13 cellular contexts compared by ENCODE assay signal in genomic region chr19:17236831-17237543, GRCh38. TPM values are rescaled to one million over a fixed set of nuclear protein-coding genes. Genes with fewer than 3 reads are reported as not detected.
DNase-seq lines count a peak whose midpoint lies in the region; ATAC-seq, FAIRE-seq and TF ChIP-seq lines count a peak whose summit lies in the region.
"Had no signal": no experiment of that assay in that cellular context is flagged by ENCODE, and none has a peak within 500 bp of the region (broad histone marks: within the 10 kb centered on the region; RNA-seq: fewer than 3 reads in every experiment).

No MANE protein-coding gene starts in this region.

- 73 to 82% methylated on average over 18 of the region's 18 CpGs for WGBS in body of pancreas, 2 donors

- H3K27me3 Mint-ChIP-seq in CD4-positive, alpha-beta memory T cell = no peaks in the 10 kb centered on the region
- peaks cover 2% of the 10 kb centered on the region for H3K27me3 Mint-ChIP-seq in HFFc6 (ENCODE audit: insufficient read depth)
- H3K27me3 Mint-ChIP-seq in neural progenitor cell (ENCODE audit: insufficient read depth, low read depth) = peaks cover 5% of the 10 kb centered on the region

- H3K4me3 Mint-ChIP-seq in CD4-positive, alpha-beta memory T cell = peak overlapping the region in 4 of 8 donors; percentile 33 to 54 (median 46)
- H3K4me3 Mint-ChIP-seq in HFFc6 (no peak overlapping the region), neural progenitor cell (peak overlapping the region; percentile 72)

- H3K36me3 Mint-ChIP-seq in CD4-positive, alpha-beta memory T cell = peaks cover 0 to 5% of the 10 kb centered on the region in 2 donors
- H3K36me3 Mint-ChIP-seq in HFFc6 (ENCODE audit: low read depth) (peaks cover 12% of the 10 kb centered on the region), neural progenitor cell (peaks cover 13% of the 10 kb centered on the region)

- no peak for TF ChIP-seq CTCF in HFFc6 (IDR thresholded peaks at IDR 0.05)
- no peak for TF ChIP-seq CTCF in body of pancreas (IDR thresholded peaks at IDR 0.05)
- no peak for TF ChIP-seq CTCF in neural progenitor cell (IDR thresholded peaks at IDR 0.05)

- H3K4me2 ChIP-seq in neural progenitor cell = no peak overlapping the region

- no peak for ATAC-seq in body of pancreas
- no peak for ATAC-seq in HG03108 (IDR thresholded peaks at IDR 0.05; ENCODE audit: unreplicated experiment)

- no peak overlapping the region for H3K4me3 ChIP-seq in CD4-positive, alpha-beta memory T cell (ENCODE audit: low read length in 2 of 2)
- H3K4me3 ChIP-seq in body of pancreas (no peak overlapping the region), neural progenitor cell (no peak overlapping the region)
- H3K4me3 ChIP-seq: ovary had no signal

- peaks cover 49% of the 10 kb centered on the region for H4K20me1 ChIP-seq in neural progenitor cell (ENCODE audit: low read depth)

- DNase-seq in CD4-positive, alpha-beta memory T cell = no peak
- DNase-seq in HFFc6 (no peak), body of pancreas (no peak), neural progenitor cell (ENCODE audit: low spot score) (no peak), iPS-NIHi11 (ENCODE audit: low spot score) (no peak), GM12891 (ENCODE audit: insufficient read length, low spot score) (no peak)
- DNase-seq: activated CD8-positive, alpha-beta memory T cell treated with anti-CD3 and anti-CD28 coated beads for 24 hours; brain microvascular endothelial cell; stimulated activated CD4-positive, alpha-beta T cell treated with anti-CD3 and anti-CD28 coated beads, Interleukin-4, amount 100 ng/mL, for 24 hours had no signal

- POLR2A ChIA-PET in CD4-positive, alpha-beta memory T cell (lab: Charles Lee; ENCODE audit: partially characterized antibody) = interaction anchor here (0.5 to 4.1 kb wide), 4 partner anchors 10 to 62 kb away, joined by 3 to 53 read pairs (median 28); partner anchors contain the start of genes OCEL1 and USE1

- H3K9me3 ChIP-seq in CD4-positive, alpha-beta memory T cell (ENCODE audit: control insufficient read depth in 1 of 2, low read length in 2 of 2) = no peaks in the 10 kb centered on the region
- H3K9me3 ChIP-seq in body of pancreas (no peaks in the 10 kb centered on the region), neural progenitor cell (ENCODE audit: low read depth) (no peaks in the 10 kb centered on the region)
- H3K9me3 ChIP-seq: ovary had no signal

- H3K27ac ChIP-seq in CD4-positive, alpha-beta memory T cell (ENCODE audit: low read depth, low read length) = no peak overlapping the region
- H3K27ac ChIP-seq in body of pancreas = peak overlapping the region in 3 of 4 donors; percentile 51 to 68 (median 56)
- H3K27ac ChIP-seq in neural progenitor cell = no peak overlapping the region
- H3K27ac ChIP-seq: brain microvascular endothelial cell had no signal

- no peaks in the 10 kb centered on the region for H3K27me3 ChIP-seq in CD4-positive, alpha-beta memory T cell (ENCODE audit: insufficient read depth, low read length)
- H3K27me3 ChIP-seq in body of pancreas (no peaks in the 10 kb centered on the region), neural progenitor cell (no peaks in the 10 kb centered on the region)
- H3K27me3 ChIP-seq: brain microvascular endothelial cell, ovary had no signal

- H3K27ac Mint-ChIP-seq in CD4-positive, alpha-beta memory T cell = peak overlapping the region in 5 of 7 donors; percentile 22 to 70 (median 35)
- H3K27ac Mint-ChIP-seq in HFFc6 (0 out of 2 replicates have a peak overlapping the region, but pooled peaks have one; percentile 60), neural progenitor cell (no peak overlapping the region)

- H3K4me1 ChIP-seq in CD4-positive, alpha-beta memory T cell (ENCODE audit: insufficient read depth, low read length) = peaks cover 20% of the 10 kb centered on the region
- H3K4me1 ChIP-seq in body of pancreas (peaks cover 62% of the 10 kb centered on the region), neural progenitor cell (peaks cover 17% of the 10 kb centered on the region)

- peaks cover 52% of the 10 kb centered on the region for H3K79me2 ChIP-seq in neural progenitor cell (ENCODE audit: low read depth)

- peaks cover 2 to 27% (median 6%) of the 10 kb centered on the region in 4 donors for H3K4me1 Mint-ChIP-seq in CD4-positive, alpha-beta memory T cell
- H3K4me1 Mint-ChIP-seq in HFFc6 (ENCODE audit: low read depth) = peaks cover 13% of the 10 kb centered on the region; the same call in 1 of the 2 replicates
- H3K4me1 Mint-ChIP-seq in neural progenitor cell = peaks cover 25% of the 10 kb centered on the region

- H2AFZ ChIP-seq in neural progenitor cell (replicated peaks) = no peak overlapping the region

- H3K9ac ChIP-seq in neural progenitor cell = no peak overlapping the region

- H3K9me3 Mint-ChIP-seq in CD4-positive, alpha-beta memory T cell = peaks cover 0 to 2% (median 0%) of the 10 kb centered on the region in 8 donors
- H3K9me3 Mint-ChIP-seq in HFFc6 (no peaks in the 10 kb centered on the region), neural progenitor cell (no peaks in the 10 kb centered on the region)

- intact Hi-C loops in CD4-positive, alpha-beta memory T cell (cut with micrococcal nuclease) = no loop called here
- intact Hi-C loops in body of pancreas (cut with DNase I) = no loop called here

- peaks cover 42% of the 10 kb centered on the region for H3F3A ChIP-seq in neural progenitor cell (ENCODE audit: low read depth)

- no peak for FAIRE-seq in GM12891 (lab: Jason Lieb, UNC)
- FAIRE-seq: islet of Langerhans had no signal

- no peaks in the 10 kb centered on the region for H3K36me3 ChIP-seq in CD4-positive, alpha-beta memory T cell (ENCODE audit: insufficient read depth, low read length)
- H3K36me3 ChIP-seq in body of pancreas (replicated peaks in 1 of 2; ENCODE audit: insufficient read depth in 1 of 2, low read depth in 2 of 2) (peaks cover 3 to 5% of the 10 kb centered on the region in 2 donors), neural progenitor cell (no peaks in the 10 kb centered on the region)
- H3K36me3 ChIP-seq: ovary had no signal

- CTCF ChIA-PET in CD4-positive, alpha-beta memory T cell (lab: Charles Lee; ENCODE audit: partially characterized antibody) = interaction anchor here (0.8 to 3.0 kb wide), 6 partner anchors 11 to 169 kb away, joined by 3 to 20 read pairs (median 8); partner anchors contain the start of genes ANKLE1 and OCEL1

- no peak for TF ChIP-seq POLR2A in body of pancreas (IDR thresholded peaks at IDR 0.05)
- TF ChIP-seq POLR2A in GM12891 (IDR thresholded peaks at IDR 0.05; ENCODE audit: low read depth, low read length) = no peak

TF ChIP-seq in GM12891, 5 proteins besides CTCF, POLR2A, EP300 and RAD21:
- TF ChIP-seq POU2F2 (IDR thresholded peaks at IDR 0.05; ENCODE audit: low read depth, low read length) (no peak), PAX5 (IDR thresholded peaks at IDR 0.05; ENCODE audit: insufficient read depth, low read length, severe bottlenecking) (no peak), POLR2AphosphoS5 (IDR thresholded peaks at IDR 0.05; ENCODE audit: low read depth, low read length) (no peak), TAF1 (IDR thresholded peaks at IDR 0.05; ENCODE audit: low read depth, low read length) (no peak), SPI1 (IDR thresholded peaks at IDR 0.05; ENCODE audit: low read depth, low read length) (no peak)

RNA-seq across cellular contexts. Expression of gene NR2F6, which starts 8.7 kb away (rescaled TPM):
- total RNA-seq in CD4-positive, alpha-beta memory T cell = 1 to 10 TPM; 7.1 TPM
- polyA plus RNA-seq in CD4-positive, alpha-beta memory T cell = 1 to 10 TPM; 1.2 to 2.3 TPM
- total RNA-seq in HFFc6 (2021; fragmentation: NEBNext Ultra II Directional; extraction: Animal tissue kit (Norgen Biotek cat#: 25700)) = 10 to 100 TPM; 46.1 to 61.9 (median 49.3) TPM
- 10 to 100 TPM; 67.6 to 83.3 TPM for total RNA-seq in body of pancreas
- 14.3 and 67.0 TPM in 2 replicates for total RNA-seq in neural progenitor cell (ENCODE audit: low replicate concordance)
- 2.6 TPM for polyA plus RNA-seq in GM12891 (2012; ENCODE audit: low read depth, missing spikeins)

RNA-seq across cellular contexts. Expression of gene OCEL1, which starts 11.0 kb away (rescaled TPM):
- 10 to 100 TPM; 23.9 to 29.3 TPM for total RNA-seq in CD4-positive, alpha-beta memory T cell
- 10 to 100 TPM; 37.8 to 38.0 TPM for polyA plus RNA-seq in CD4-positive, alpha-beta memory T cell
- 10 to 100 TPM; 13.0 to 20.3 (median 17.4) TPM for total RNA-seq in HFFc6 (2021; fragmentation: NEBNext Ultra II Directional; extraction: Animal tissue kit (Norgen Biotek cat#: 25700))
- total RNA-seq in body of pancreas = 10 to 100 TPM; 27.4 to 27.8 TPM
- 4.6 and 7.7 TPM in 2 replicates for total RNA-seq in neural progenitor cell (ENCODE audit: low replicate concordance)
- polyA plus RNA-seq in GM12891 (2012; ENCODE audit: low read depth, missing spikeins) = 10.6 TPM

RNA-seq across cellular contexts. Expression of gene USE1, which starts 21.8 kb away (rescaled TPM):
- 10 to 100 TPM; 38.1 to 42.8 TPM for total RNA-seq in CD4-positive, alpha-beta memory T cell
- 10 to 100 TPM; 36.5 to 44.3 TPM for polyA plus RNA-seq in CD4-positive, alpha-beta memory T cell
- 10 to 100 TPM; 23.5 to 29.3 (median 25.7) TPM for total RNA-seq in HFFc6 (2021; fragmentation: NEBNext Ultra II Directional; extraction: Animal tissue kit (Norgen Biotek cat#: 25700))
- total RNA-seq in body of pancreas (10 to 100 TPM; 13.2 to 20.1 TPM), neural progenitor cell (ENCODE audit: low replicate concordance) (12.1 and 13.6 TPM in 2 replicates)
- polyA plus RNA-seq in GM12891 (2012; ENCODE audit: low read depth, missing spikeins) = 30.4 TPM

RNA-seq across cellular contexts. Expression of gene USHBP1, which starts 27.6 kb away (rescaled TPM):
- under 1 TPM in 1 of 2 experiments, not detected in 1; 0.33 TPM for total RNA-seq in CD4-positive, alpha-beta memory T cell
- polyA plus RNA-seq in CD4-positive, alpha-beta memory T cell = under 1 TPM in 1 of 2 donors, not detected in 1; 0.10 TPM
- total RNA-seq in HFFc6 (2021; fragmentation: NEBNext Ultra II Directional; extraction: Animal tissue kit (Norgen Biotek cat#: 25700)) = not detected
- total RNA-seq in body of pancreas (10 to 100 TPM in 1 of 2 donors, 1 to 10 TPM in 1; 9.2 to 10.4 TPM), neural progenitor cell (ENCODE audit: low replicate concordance) (0.28 and 1.1 TPM in 2 replicates)
- 0.17 TPM for polyA plus RNA-seq in GM12891 (2012; ENCODE audit: low read depth, missing spikeins)
- total RNA-seq: SK-MEL-5 had no signal

RNA-seq across cellular contexts. Expression of gene BABAM1, which starts 30.3 kb away (rescaled TPM):
- 100 to 1,000 TPM; 101 to 112 TPM for total RNA-seq in CD4-positive, alpha-beta memory T cell
- 100 to 1,000 TPM in 1 of 2 donors, 10 to 100 TPM in 1; 92.0 to 171 TPM for polyA plus RNA-seq in CD4-positive, alpha-beta memory T cell
- total RNA-seq in HFFc6 (2021; fragmentation: NEBNext Ultra II Directional; extraction: Animal tissue kit (Norgen Biotek cat#: 25700)) = 100 to 1,000 TPM; 105 to 128 (median 120) TPM
- total RNA-seq in body of pancreas = 10 to 100 TPM; 45.2 to 84.6 TPM
- total RNA-seq in neural progenitor cell (ENCODE audit: low replicate concordance) = 89.8 and 107 TPM in 2 replicates
- 71.7 TPM for polyA plus RNA-seq in GM12891 (2012; ENCODE audit: low read depth, missing spikeins)

Comparison
In these comparisons a context has a peak if more than half of its experiments do, and no peak if none do; other contexts are left out.
1. H3K27ac ChIP-seq: peak in body of pancreas (3 of 4); none in CD4-positive, alpha-beta memory T cell (single experiment) and neural progenitor cell (single experiment).